In genomic region chr7:28891192-28891872, GRCh38 we compare ENCODE assay signal across 1 cellular context.
TF ChIP-seq lines count a peak whose summit lies in the region.

No MANE protein-coding gene starts in this region.

TF ChIP-seq in WTC11, 78 proteins besides CTCF, POLR2A, EP300 and RAD21 (continued from another document):
- no peak for TF ChIP-seq NR3C1 (CRISPR knock-in tag; conservative IDR thresholded peaks at IDR 0.05; ENCODE audit: low read depth)
